ENCODE assay signal across 13 cellular contexts in genomic region chr9:129069825-129070473, GRCh38. TPM values are rescaled to one million over a fixed set of nuclear protein-coding genes. Genes with fewer than 3 reads are reported as not detected.
DNase-seq lines count a peak whose midpoint lies in the region; ATAC-seq and TF ChIP-seq lines count a peak whose summit lies in the region.
"Had no signal": no experiment of that assay in that cellular context is flagged by ENCODE, and none has a peak within 500 bp of the region (broad histone marks: within the 10 kb centered on the region; RNA-seq: fewer than 3 reads in every experiment).

No MANE protein-coding gene starts in this region.

- H3K27ac ChIP-seq in CD4-positive, alpha-beta T cell (ENCODE audit: low read depth, low read length): peak overlapping the region; percentile 7

- peaks cover 45% of the 10 kb centered on the region for H3K36me3 ChIP-seq in NT2/D1 (ENCODE audit: insufficient read depth, insufficient read length, low read length)

- no peaks in the 10 kb centered on the region for H3K27me3 ChIP-seq in CD4-positive, alpha-beta T cell (ENCODE audit: control insufficient read depth, insufficient read depth, low read length)
- H3K27me3 ChIP-seq in NT2/D1 (ENCODE audit: insufficient read depth, insufficient read length): no peaks in the 10 kb centered on the region

- no peaks in the 10 kb centered on the region for H3K9me3 Mint-ChIP-seq in CD4-positive, alpha-beta T cell
- H3K9me3 Mint-ChIP-seq in naive thymus-derived CD8-positive, alpha-beta T cell: no peaks in the 10 kb centered on the region
- H3K9me3 Mint-ChIP-seq in activated T-cell treated with anti-CD3 and anti-CD28 coated beads, Interleukin-2, amount 50 U/mL, for 4 hours: no peaks in the 10 kb centered on the region
- H3K9me3 Mint-ChIP-seq: mesothelial cell of epicardium had no signal

- no peak overlapping the region for H3K4me3 ChIP-seq in NT2/D1 (ENCODE audit: insufficient read length, low read depth)
- H3K4me3 ChIP-seq: coronary artery had no signal

- peaks cover 29% of the 10 kb centered on the region for H3K4me1 ChIP-seq in NT2/D1 (ENCODE audit: insufficient read depth, insufficient read length)

- TF ChIP-seq CTCF in CD4-positive, alpha-beta T cell (IDR thresholded peaks at IDR 0.05): no peak

- TF ChIP-seq POLR2A in erythroblast (IDR thresholded peaks at IDR 0.05; ENCODE audit: low read length): peak; percentile 44

- no peak for ATAC-seq in CD4-positive, alpha-beta T cell (ENCODE audit: poor library complexity)
- no peak for ATAC-seq in naive thymus-derived CD8-positive, alpha-beta T cell
- ATAC-seq in HG03045 (IDR thresholded peaks at IDR 0.05; ENCODE audit: unreplicated experiment): no peak
- no peak for ATAC-seq in activated T-cell treated with anti-CD3 and anti-CD28 coated beads, Interleukin-2, amount 50 U/mL, for 4 hours
- ATAC-seq in HG02884 (IDR thresholded peaks at IDR 0.05; ENCODE audit: unreplicated experiment): no peak

- no peak overlapping the region for H3K4me3 Mint-ChIP-seq in CD4-positive, alpha-beta T cell
- H3K4me3 Mint-ChIP-seq in naive thymus-derived CD8-positive, alpha-beta T cell: peak overlapping the region in 6 of 10 donors; percentile 11 to 87 (median 76)
- no peak overlapping the region for H3K4me3 Mint-ChIP-seq in activated T-cell treated with anti-CD3 and anti-CD28 coated beads, Interleukin-2, amount 50 U/mL, for 4 hours
- H3K4me3 Mint-ChIP-seq: mesothelial cell of epicardium had no signal

- H3K36me3 Mint-ChIP-seq in CD4-positive, alpha-beta T cell (ENCODE audit: low read depth): peaks cover 26% of the 10 kb centered on the region
- peaks cover 0 to 17% (median 0%) of the 10 kb centered on the region in 3 donors for H3K36me3 Mint-ChIP-seq in naive thymus-derived CD8-positive, alpha-beta T cell
- H3K36me3 Mint-ChIP-seq in activated T-cell treated with anti-CD3 and anti-CD28 coated beads, Interleukin-2, amount 50 U/mL, for 4 hours (ENCODE audit: insufficient read depth): no peaks in the 10 kb centered on the region

- POLR2A ChIA-PET in CD4-positive, alpha-beta T cell (lab: Charles Lee): interaction anchor here (1.1 to 2.4 kb wide), 3 partner anchors 11 to 42 kb away, joined by 3 to 25 read pairs (median 8); partner anchors contain the start of genes DOLPP1, MIGA2 and SH3GLB2
- POLR2A ChIA-PET in naive thymus-derived CD8-positive, alpha-beta T cell (lab: Charles Lee): interaction anchor here (0.6 to 3.4 kb wide), 6 partner anchors 11 to 346 kb away, joined by 3 to 39 read pairs (median 5); partner anchors contain the start of genes CRAT, DOLPP1, MIGA2 and PTPA

- intact Hi-C loops in CD4-positive, alpha-beta T cell (cut with DNase I, micrococcal nuclease): no loop called here

- H3K9ac ChIP-seq in NT2/D1 (ENCODE audit: insufficient read length, low read depth): peak overlapping the region; percentile 27

- H3K27ac Mint-ChIP-seq in CD4-positive, alpha-beta T cell: peak overlapping the region; percentile 88
- H3K27ac Mint-ChIP-seq in naive thymus-derived CD8-positive, alpha-beta T cell: peak overlapping the region in 9 of 10 donors; percentile 25 to 96 (median 91)
- H3K27ac Mint-ChIP-seq: mesothelial cell of epicardium had no signal

- no peaks in the 10 kb centered on the region for H3K9me3 ChIP-seq in CD4-positive, alpha-beta T cell (ENCODE audit: control insufficient read depth, low read length)
- H3K9me3 ChIP-seq in NT2/D1 (ENCODE audit: insufficient read depth, low read length): no peaks in the 10 kb centered on the region

- CTCF ChIA-PET in CD4-positive, alpha-beta T cell (lab: Charles Lee): interaction anchor here (0.6 kb wide), 1 partner anchor 79 kb away, joined by 4 read pairs; no protein-coding TSS in a partner anchor

- no peaks in the 10 kb centered on the region for H3K27me3 Mint-ChIP-seq in CD4-positive, alpha-beta T cell
- H3K27me3 Mint-ChIP-seq in naive thymus-derived CD8-positive, alpha-beta T cell: no peaks in the 10 kb centered on the region
- no peaks in the 10 kb centered on the region for H3K27me3 Mint-ChIP-seq in activated T-cell treated with anti-CD3 and anti-CD28 coated beads, Interleukin-2, amount 50 U/mL, for 4 hours (ENCODE audit: low read depth)

- peaks cover 35% of the 10 kb centered on the region for H3K4me1 Mint-ChIP-seq in CD4-positive, alpha-beta T cell (ENCODE audit: low read depth)
- H3K4me1 Mint-ChIP-seq in naive thymus-derived CD8-positive, alpha-beta T cell: peaks cover 20 to 60% (median 48%) of the 10 kb centered on the region in 4 donors
- peaks cover 32% of the 10 kb centered on the region for H3K4me1 Mint-ChIP-seq in activated T-cell treated with anti-CD3 and anti-CD28 coated beads, Interleukin-2, amount 50 U/mL, for 4 hours (ENCODE audit: low read depth)
- H3K4me1 Mint-ChIP-seq: mesothelial cell of epicardium had no signal

- DNase-seq in CD4-positive, alpha-beta T cell: no peak
- DNase-seq in NT2/D1 (ENCODE audit: low read depth, low spot score) (no peak), erythroblast (lab: John Stamatoyannopoulos, UW) (peak; percentile 44 to 51)
- no peak for DNase-seq in naive thymus-derived CD8-positive, alpha-beta T cell
- DNase-seq in NK-92 treated with Interleukin-12 subunit alpha and Interleukin-12 subunit beta, amount 100 ng/mL, for 24 hours (lab: John Stamatoyannopoulos, UW): no peak
- no peak for DNase-seq in activated T-cell treated with anti-CD3 and anti-CD28 coated beads, Interleukin-2, amount 50 U/mL, for 4 hours
- DNase-seq: NCI-H1436, NCI-H524 treated with DMSO at 0.1 percent for 48 hours, T1000 had no signal

RNA-seq across cellular contexts. Expression of gene DOLPP1, which starts 11.0 kb away (rescaled TPM):
- 1 to 10 TPM; 2.7 to 3.6 TPM for total RNA-seq in CD4-positive, alpha-beta T cell
- total RNA-seq in naive thymus-derived CD8-positive, alpha-beta T cell: 10 to 100 TPM in 1 of 2 experiments, 1 to 10 TPM in 1; 9.5 to 11.1 TPM
- polyA plus RNA-seq in naive thymus-derived CD8-positive, alpha-beta T cell: 1 to 10 TPM; 5.7 to 7.9 (median 7.1) TPM
- total RNA-seq in activated T-cell treated with anti-CD3 and anti-CD28 coated beads, Interleukin-2, amount 50 U/mL, for 4 hours: 10 to 100 TPM; 27.5 to 30.5 (median 30.3) TPM

RNA-seq across cellular contexts. Expression of gene MIGA2, which starts 33.5 kb away (rescaled TPM):
- 10 to 100 TPM; 53.2 to 56.9 TPM for total RNA-seq in CD4-positive, alpha-beta T cell
- 10 to 100 TPM; 77.9 to 88.3 TPM for total RNA-seq in naive thymus-derived CD8-positive, alpha-beta T cell
- polyA plus RNA-seq in naive thymus-derived CD8-positive, alpha-beta T cell: 10 to 100 TPM in 1 of 3 donors, 1 to 10 TPM in 2; 5.9 to 11.3 (median 7.2) TPM
- total RNA-seq in activated T-cell treated with anti-CD3 and anti-CD28 coated beads, Interleukin-2, amount 50 U/mL, for 4 hours: 10 to 100 TPM; 42.4 to 50.9 (median 46.6) TPM

RNA-seq across cellular contexts. Expression of gene CRAT, which starts 40.6 kb away (rescaled TPM):
- total RNA-seq in CD4-positive, alpha-beta T cell: 1 to 10 TPM; 7.1 to 9.4 TPM
- total RNA-seq in naive thymus-derived CD8-positive, alpha-beta T cell: 10 to 100 TPM; 10.9 to 11.3 TPM
- 10 to 100 TPM; 10.7 to 15.5 (median 11.9) TPM for polyA plus RNA-seq in naive thymus-derived CD8-positive, alpha-beta T cell
- total RNA-seq in activated T-cell treated with anti-CD3 and anti-CD28 coated beads, Interleukin-2, amount 50 U/mL, for 4 hours: 1 to 10 TPM; 3.4 to 5.2 (median 5.2) TPM

RNA-seq across cellular contexts. Expression of gene PTPA, which starts 41.3 kb away (rescaled TPM):
- total RNA-seq in CD4-positive, alpha-beta T cell: 10 to 100 TPM; 21.6 to 23.3 TPM
- total RNA-seq in naive thymus-derived CD8-positive, alpha-beta T cell: 10 to 100 TPM; 59.7 to 60.6 TPM
- polyA plus RNA-seq in naive thymus-derived CD8-positive, alpha-beta T cell: 10 to 100 TPM; 13.7 to 15.5 (median 14.2) TPM
- total RNA-seq in activated T-cell treated with anti-CD3 and anti-CD28 coated beads, Interleukin-2, amount 50 U/mL, for 4 hours: 10 to 100 TPM; 80.7 to 90.2 (median 89.9) TPM

RNA-seq across cellular contexts. Expression of gene SH3GLB2, which starts 41.8 kb away (rescaled TPM):
- 10 to 100 TPM; 65.6 to 69.1 TPM for total RNA-seq in CD4-positive, alpha-beta T cell
- 100 to 1,000 TPM; 109 to 113 TPM for total RNA-seq in naive thymus-derived CD8-positive, alpha-beta T cell
- 10 to 100 TPM; 21.7 to 40.9 (median 37.8) TPM for polyA plus RNA-seq in naive thymus-derived CD8-positive, alpha-beta T cell
- total RNA-seq in activated T-cell treated with anti-CD3 and anti-CD28 coated beads, Interleukin-2, amount 50 U/mL, for 4 hours: 10 to 100 TPM; 37.5 to 43.2 (median 40.9) TPM

Comparison
In these comparisons a context has a peak if more than half of its experiments do, and no peak if none do; other contexts are left out.
1. DNase-seq: peak in erythroblast (2 of 2); none in CD4-positive, alpha-beta T cell (0 of 10), NT2/D1 (single experiment), naive thymus-derived CD8-positive, alpha-beta T cell (0 of 10), NK-92 treated with Interleukin-12 subunit alpha and Interleukin-12 subunit beta, amount 100 ng/mL, for 24 hours (single experiment) and activated T-cell treated with anti-CD3 and anti-CD28 coated beads, Interleukin-2, amount 50 U/mL, for 4 hours (single experiment).
2. H3K4me3 Mint-ChIP-seq: peak in naive thymus-derived CD8-positive, alpha-beta T cell (6 of 10); none in CD4-positive, alpha-beta T cell (single experiment) and activated T-cell treated with anti-CD3 and anti-CD28 coated beads, Interleukin-2, amount 50 U/mL, for 4 hours (single experiment).